In genomic region chr10:101903827-101904520, GRCh38 we compare ENCODE assay signal across 9 cellular contexts.
DNase-seq lines count a peak whose midpoint lies in the region; ATAC-seq and TF ChIP-seq lines count a peak whose summit lies in the region.
"Had no signal": no experiment of that assay in that cellular context is flagged by ENCODE, and none has a peak within 500 bp of the region (broad histone marks: within the 10 kb centered on the region; RNA-seq: fewer than 3 reads in every experiment).

No MANE protein-coding gene starts in this region.

- peak; percentile 70 for DNase-seq in DMS79 treated with DMSO at 0.1 percent for 48 hours (lab: John Stamatoyannopoulos, UW)
- DNase-seq in GM19240 (ENCODE audit: insufficient read length, low spot score), result peak; percentile 26
- DNase-seq in SHP77 (lab: John Stamatoyannopoulos, UW), result peak; percentile 11 to 38
- peak; percentile 52 for DNase-seq in stimulated activated naive CD8-positive, alpha-beta T cell treated with anti-CD3 and anti-CD28 coated beads, Interleukin-15, Interleukin-2, amounts not matched to agents 100 U/mL and 50 U/mL, for 24 hours
- no peak for DNase-seq in dermis blood vessel endothelial cell
- no peak for DNase-seq in effector memory CD4-positive, alpha-beta T cell
- no peak for DNase-seq in CD14-positive monocyte (ENCODE audit: low spot score)

- H3K27ac ChIP-seq in effector memory CD4-positive, alpha-beta T cell (ENCODE audit: insufficient read depth, low read length, poor library complexity, severe bottlenecking), result no peak overlapping the region

- intact Hi-C loops in CD14-positive monocyte (cut with micrococcal nuclease), result no loop called here

- no peak overlapping the region for H3K27ac Mint-ChIP-seq in CD14-positive monocyte

- H3K9me3 Mint-ChIP-seq in CD14-positive monocyte, result no peaks in the 10 kb centered on the region

- H3K36me3 Mint-ChIP-seq in CD14-positive monocyte, result peaks cover 51 to 56% of the 10 kb centered on the region in 2 donors

- no peaks in the 10 kb centered on the region for H3K9me3 ChIP-seq in effector memory CD4-positive, alpha-beta T cell (ENCODE audit: control insufficient read depth, low read length)

- H3K4me1 Mint-ChIP-seq in CD14-positive monocyte, result peaks cover 3% of the 10 kb centered on the region

- no peaks in the 10 kb centered on the region for H3K4me1 ChIP-seq in effector memory CD4-positive, alpha-beta T cell (ENCODE audit: control insufficient read depth, insufficient read depth, low read length, poor library complexity, severe bottlenecking)

- no peak for TF ChIP-seq CTCF in CD14-positive monocyte (IDR thresholded peaks at IDR 0.05)

- H3K36me3 ChIP-seq in effector memory CD4-positive, alpha-beta T cell (ENCODE audit: control insufficient read depth, insufficient read depth, low read length), result peaks cover 3% of the 10 kb centered on the region

- peak; percentile 77 for ATAC-seq in HG03139 (IDR thresholded peaks at IDR 0.05; ENCODE audit: unreplicated experiment)
- peak; percentile 96 for ATAC-seq in stimulated activated naive CD8-positive, alpha-beta T cell treated with anti-CD3 and anti-CD28 coated beads, Interleukin-15, Interleukin-2, amounts not matched to agents 100 U/mL and 50 U/mL, for 24 hours
- ATAC-seq: HCT116 had no signal

- no peaks in the 10 kb centered on the region for H3K27me3 Mint-ChIP-seq in CD14-positive monocyte (ENCODE audit: low read depth in 3 of 3)

- H3K4me3 Mint-ChIP-seq in CD14-positive monocyte, result no peak overlapping the region

- no peaks in the 10 kb centered on the region for H3K27me3 ChIP-seq in effector memory CD4-positive, alpha-beta T cell (replicated peaks; ENCODE audit: control insufficient read depth, insufficient read depth, low read length, poor library complexity, severe bottlenecking)

- H3K4me3 ChIP-seq in effector memory CD4-positive, alpha-beta T cell (ENCODE audit: insufficient read depth, low read depth, low read length, poor library complexity, severe bottlenecking), result no peak overlapping the region

Comparison
In these comparisons a context has a peak if more than half of its experiments do, and no peak if none do; other contexts are left out.
1. DNase-seq: peak in DMS79 treated with DMSO at 0.1 percent for 48 hours (single experiment), GM19240 (single experiment), SHP77 (2 of 2) and stimulated activated naive CD8-positive, alpha-beta T cell treated with anti-CD3 and anti-CD28 coated beads, Interleukin-15, Interleukin-2, amounts not matched to agents 100 U/mL and 50 U/mL, for 24 hours (single experiment); none in dermis blood vessel endothelial cell (single experiment), effector memory CD4-positive, alpha-beta T cell (0 of 3) and CD14-positive monocyte (single experiment).